Comparison of ENCODE assay signal across 27 cellular contexts in the genomic region with DNA sequence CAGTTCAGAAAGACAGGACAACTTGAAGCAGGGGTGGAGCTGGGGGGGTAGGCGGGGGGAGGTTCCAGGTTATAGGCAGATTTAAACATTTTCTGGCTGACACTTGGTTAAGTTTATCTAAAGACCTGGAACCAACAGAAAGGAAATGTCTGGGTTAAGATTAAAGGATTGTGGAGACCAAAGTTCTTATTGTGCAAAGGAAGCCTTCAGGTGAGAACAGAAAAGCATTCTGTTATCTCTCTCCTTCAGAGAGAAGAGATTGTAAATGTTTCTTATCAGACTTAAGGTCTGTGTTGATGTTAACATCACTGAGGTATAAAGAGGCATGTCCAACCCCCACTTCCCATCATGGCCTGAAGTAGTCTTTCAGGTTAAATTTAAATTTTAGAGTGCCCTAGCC.
"Had no signal": no experiment of that assay in that cellular context is flagged by ENCODE, and none has a peak within 500 bp of the region (broad histone marks: within the 10 kb centered on the region; RNA-seq: fewer than 3 reads in every experiment).

No MANE protein-coding gene starts in this region.

- H3K4me3 Mint-ChIP-seq: activated B cell treated with CpG ODN at 0.5 μM for 24 hours; activated CD4-positive, alpha-beta T cell treated with anti-CD3 and anti-CD28 coated beads, Interleukin-2, amount 10 ng/mL, durations not matched to agents 24 days and 14 days; activated naive CD8-positive, alpha-beta T cell treated with anti-CD3 and anti-CD28 coated beads, Interleukin-2, amount 50 U/mL, for 24 hours; T-helper 1 cell treated with Interleukin-12 subunit alpha and Interleukin-12 subunit beta and Interleukin-4 antibody, amounts not matched to agents 30 μg/mL and 1 μg/mL, for 36 hours had no signal

- H3K9ac ChIP-seq: KMS-11 had no signal

- H3K9me3 Mint-ChIP-seq: activated B cell treated with CpG ODN at 0.5 μM for 24 hours; activated naive CD4-positive, alpha-beta T cell treated with anti-CD3 and anti-CD28 coated beads, Interleukin-2, amount 50 U/mL, for 72 hours; activated naive CD8-positive, alpha-beta T cell treated with anti-CD3 and anti-CD28 coated beads, Interleukin-2, amount 50 U/mL, for 24 hours; T-helper 1 cell treated with Interleukin-12 subunit alpha and Interleukin-12 subunit beta and Interleukin-4 antibody, amounts not matched to agents 30 μg/mL and 1 μg/mL, for 36 hours had no signal

- H3K9me3 ChIP-seq: ascending aorta, body of pancreas, Peyer's patch, SJSA1 had no signal

- H3K27ac Mint-ChIP-seq: activated B cell treated with CpG ODN at 0.5 μM for 24 hours; activated CD4-positive, alpha-beta T cell treated with anti-CD3 and anti-CD28 coated beads, Interleukin-2, amount 10 ng/mL, durations not matched to agents 24 days and 14 days; activated naive CD4-positive, alpha-beta T cell treated with anti-CD3 and anti-CD28 coated beads, Interleukin-2, amount 50 U/mL, for 72 hours; activated naive CD8-positive, alpha-beta T cell treated with anti-CD3 and anti-CD28 coated beads, Interleukin-2, amount 50 U/mL, for 24 hours; T-helper 1 cell treated with Interleukin-12 subunit alpha and Interleukin-12 subunit beta and Interleukin-4 antibody, amounts not matched to agents 30 μg/mL and 1 μg/mL, for 36 hours had no signal

- DNase-seq: activated B cell treated with CpG ODN at 0.5 μM for 24 hours; activated CD4-positive, alpha-beta T cell treated with anti-CD3 and anti-CD28 coated beads for 1 hour; activated CD4-positive, alpha-beta T cell treated with anti-CD3 and anti-CD28 coated beads, Interleukin-2, amount 10 ng/mL, durations not matched to agents 24 days and 14 days; activated CD4-positive, alpha-beta T cell treated with anti-CD3 and anti-CD28 coated beads, Interleukin-2, amount 50 U/mL, for 48 hours; activated effector memory CD4-positive, alpha-beta T cell treated with Interleukin-2 at 50 U/mL for 16 hours; activated naive CD4-positive, alpha-beta T cell; activated naive CD8-positive, alpha-beta T cell treated with anti-CD3 and anti-CD28 coated beads, Interleukin-2, amount 50 U/mL, for 24 hours; activated T-cell treated with anti-CD3 and anti-CD28 coated beads for 4 hours; amniotic stem cell; body of pancreas; central memory CD4-positive, alpha-beta T cell; MM.1S; NCI-H1105; NCI-H1436 treated with DMSO at 0.1 percent for 48 hours; NCI-H187; NCI-H2081; NCI-H446; NCI-H524; Peyer's patch; SHP77; SW 1271 had no signal

- H3K4me3 ChIP-seq: ascending aorta, body of pancreas, Peyer's patch, SJSA1 had no signal

- H3K36me3 ChIP-seq: ascending aorta, Peyer's patch had no signal

- H3K27me3 ChIP-seq: ascending aorta, body of pancreas, Peyer's patch, SJSA1 had no signal

- ATAC-seq: activated naive CD4-positive, alpha-beta T cell treated with anti-CD3 and anti-CD28 coated beads, Interleukin-2, amount 50 U/mL, for 72 hours; activated naive CD8-positive, alpha-beta T cell treated with anti-CD3 and anti-CD28 coated beads, Interleukin-2, amount 50 U/mL, for 24 hours; body of pancreas; SK-N-SH treated with all-trans-retinoic acid at 6 μM for 48 hours had no signal

- H3K27me3 Mint-ChIP-seq: activated naive CD8-positive, alpha-beta T cell treated with anti-CD3 and anti-CD28 coated beads, Interleukin-2, amount 50 U/mL, for 24 hours had no signal

- H3K27ac ChIP-seq: ascending aorta, body of pancreas, KMS-11, SJSA1 had no signal
